Comparison of ENCODE assay signal across 2 cellular contexts in the genomic region with DNA sequence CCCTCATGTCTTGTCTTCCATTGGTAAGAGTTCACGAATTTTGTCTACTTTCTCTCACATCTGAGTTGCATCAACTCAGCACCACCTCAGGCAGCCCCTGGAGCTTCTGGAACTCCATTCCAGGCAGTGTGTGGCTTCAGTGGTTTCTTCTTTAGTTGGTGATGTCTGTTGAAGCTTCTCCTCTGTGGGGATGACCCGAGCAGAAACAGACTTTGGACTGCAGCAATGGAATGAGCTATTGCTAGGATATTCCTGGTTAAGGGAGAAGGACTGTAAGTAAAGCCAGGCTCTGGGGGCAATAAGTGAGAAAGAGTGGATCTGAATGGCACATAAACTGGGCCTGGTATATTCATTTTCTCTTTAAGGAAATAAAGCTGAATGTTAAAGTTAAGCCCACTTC.
TF ChIP-seq lines count a peak whose summit lies in the region.

No MANE protein-coding gene starts in this region.

TF ChIP-seq in IMR-90, 13 proteins besides CTCF, POLR2A, EP300 and RAD21:
- TF ChIP-seq RCOR1 (IDR thresholded peaks at IDR 0.05; ENCODE audit: insufficient replicate concordance, low read length) (no peak), SMC3 (IDR thresholded peaks at IDR 0.05; ENCODE audit: low read depth, low read length) (no peak), MXI1 (IDR thresholded peaks at IDR 0.05; ENCODE audit: borderline replicate concordance, low read depth, low read length) (no peak), NFE2L2 (IDR thresholded peaks at IDR 0.05; ENCODE audit: low read depth, low read length) (no peak), FOS (IDR thresholded peaks at IDR 0.05; ENCODE audit: low read depth, low read length) (no peak), MAZ (IDR thresholded peaks at IDR 0.05; ENCODE audit: borderline replicate concordance, low read depth, low read length) (no peak), BHLHE40 (IDR thresholded peaks at IDR 0.05; ENCODE audit: low read depth, low read length) (no peak), CHD1 (IDR thresholded peaks at IDR 0.05; ENCODE audit: low read depth, low read length) (no peak), ELK1 (IDR thresholded peaks at IDR 0.05; ENCODE audit: borderline replicate concordance, low read depth, low read length) (no peak), CEBPB (IDR thresholded peaks at IDR 0.05; ENCODE audit: low read depth, low read length) (no peak), RFX5 (IDR thresholded peaks at IDR 0.05; ENCODE audit: low read depth, low read length) (no peak), MAFK (IDR thresholded peaks at IDR 0.05; ENCODE audit: low read depth, low read length) (no peak)
- TF ChIP-seq, protein P1, sequence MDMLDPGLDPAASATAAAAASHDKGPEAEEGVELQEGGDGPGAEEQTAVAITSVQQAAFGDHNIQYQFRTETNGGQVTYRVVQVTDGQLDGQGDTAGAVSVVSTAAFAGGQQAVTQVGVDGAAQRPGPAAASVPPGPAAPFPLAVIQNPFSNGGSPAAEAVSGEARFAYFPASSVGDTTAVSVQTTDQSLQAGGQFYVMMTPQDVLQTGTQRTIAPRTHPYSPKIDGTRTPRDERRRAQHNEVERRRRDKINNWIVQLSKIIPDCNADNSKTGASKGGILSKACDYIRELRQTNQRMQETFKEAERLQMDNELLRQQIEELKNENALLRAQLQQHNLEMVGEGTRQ (IDR thresholded peaks at IDR 0.05; ENCODE audit: low read depth, low read length): no peak

TF ChIP-seq in HepG2, 621 proteins besides CTCF, POLR2A, EP300 and RAD21:
- TF ChIP-seq KLF16 (CRISPR knock-in tag; IDR thresholded peaks at IDR 0.05): no peak
- no peak for TF ChIP-seq ZNF605 (CRISPR knock-in tag; IDR thresholded peaks at IDR 0.05)
- no peak for TF ChIP-seq ZFP37 (CRISPR knock-in tag; IDR thresholded peaks at IDR 0.05; ENCODE audit: borderline replicate concordance)
- no peak for TF ChIP-seq RFXAP (CRISPR knock-in tag; IDR thresholded peaks at IDR 0.05; ENCODE audit: borderline replicate concordance)
- TF ChIP-seq ETV5 (CRISPR knock-in tag; IDR thresholded peaks at IDR 0.05; ENCODE audit: borderline replicate concordance): no peak
- no peak for TF ChIP-seq ZNF720 (CRISPR knock-in tag; IDR thresholded peaks at IDR 0.05)
- TF ChIP-seq KAT7 (CRISPR knock-in tag; IDR thresholded peaks at IDR 0.05; ENCODE audit: borderline replicate concordance): no peak
